8 cellular contexts compared by ENCODE assay signal in genomic region chr2:196798980-196799379, GRCh38. TPM values are rescaled to one million over a fixed set of nuclear protein-coding genes. Genes with fewer than 3 reads are reported as not detected.
DNase-seq lines count a peak whose midpoint lies in the region; ATAC-seq and TF ChIP-seq lines count a peak whose summit lies in the region.

No MANE protein-coding gene starts in this region.

- intact Hi-C loops in psoas muscle (cut with DNase I) = loop anchor here in 1 of 2 donors (2.0 kb wide), 1 partner anchor 128 kb away; the partner anchor contains the start of gene PGAP1

- peak overlapping the region; percentile 42 for H3K27ac ChIP-seq in SJSA1
- H3K27ac ChIP-seq in psoas muscle = peak overlapping the region; percentile 77

- H3K9me3 ChIP-seq in SJSA1 (replicated peaks) (no peaks in the 10 kb centered on the region), psoas muscle (no peaks in the 10 kb centered on the region)

- no peaks in the 10 kb centered on the region for H3K27me3 ChIP-seq in SJSA1 (replicated peaks)
- peaks cover 0 to 4% (median 0%) of the 10 kb centered on the region in 3 donors for H3K27me3 ChIP-seq in psoas muscle (ENCODE audit: insufficient read depth in 3 of 3, low read length in 2 of 3)

- 5 to 6% (median 6%) methylated on average over 10 of the region's 10 CpGs for WGBS in psoas muscle, 3 donors

- TF ChIP-seq CTCF in AG10803 (conservative IDR thresholded peaks at IDR 0.05; ENCODE audit: low read length) = no peak
- no peak for TF ChIP-seq CTCF in fibroblast of mammary gland (conservative IDR thresholded peaks at IDR 0.05; ENCODE audit: control insufficient read depth, insufficient read depth, low read depth, low read length)
- TF ChIP-seq CTCF in psoas muscle (IDR thresholded peaks at IDR 0.05) = no peak

- DNase-seq in AG10803 (ENCODE audit: low read depth) (no peak), SJSA1 (ENCODE audit: low read depth in 1 of 2, low spot score in 2 of 2) (no peak), fibroblast of mammary gland (ENCODE audit: low read depth) (peak; percentile 20), psoas muscle (no peak), NCI-H2029 treated with DMSO at 0.1 percent for 48 hours (lab: John Stamatoyannopoulos, UW) (no peak), midbrain (lab: John Stamatoyannopoulos, UW) (no peak)
- DNase-seq in NK-92 treated with Interleukin-12 subunit alpha and Interleukin-12 subunit beta, amount 100 ng/mL, for 24 hours (lab: John Stamatoyannopoulos, UW) = no peak

- ATAC-seq in GM21381 (IDR thresholded peaks at IDR 0.05; ENCODE audit: unreplicated experiment) = peak; percentile 1
- peak in 1 of 4 donors; percentile 40 for ATAC-seq in psoas muscle

- H3K4me3 ChIP-seq in AG10803 (ENCODE audit: low read length) (peak overlapping the region; percentile 92), SJSA1 (peak overlapping the region; percentile 53), fibroblast of mammary gland (ENCODE audit: control insufficient read depth, low read depth, low read length) (peak overlapping the region; percentile 81), psoas muscle (peak overlapping the region; percentile 80)

- H3K4me1 ChIP-seq in SJSA1 (replicated peaks) = peaks cover 7% of the 10 kb centered on the region; the same call in 1 of the 2 replicates
- peaks cover 22% of the 10 kb centered on the region for H3K4me1 ChIP-seq in psoas muscle

- H3K36me3 ChIP-seq in SJSA1 (peaks cover 32% of the 10 kb centered on the region), psoas muscle (ENCODE audit: insufficient read depth in 1 of 2, low read depth in 1 of 2) (peaks cover 0 to 33% of the 10 kb centered on the region in 2 donors)

RNA-seq across cellular contexts. Expression of gene GTF3C3, which starts 0.5 kb away (rescaled TPM):
- 43.4 and 48.6 TPM in 2 replicates for total RNA-seq in SJSA1 (2014; rRNA removed; shearing (Covaris generic))
- total RNA-seq in psoas muscle = 10 to 100 TPM; 21.5 to 28.1 (median 24.2) TPM
- 10 to 100 TPM in 1 of 3 donors, 1 to 10 TPM in 2; 7.7 to 15.4 (median 9.3) TPM for polyA plus RNA-seq in psoas muscle

RNA-seq across cellular contexts. Expression of gene C2orf66, which starts 10.2 kb away (rescaled TPM):
- total RNA-seq in SJSA1 (2014; rRNA removed; shearing (Covaris generic)) = 0.05 TPM in 1 of 2 replicates, not detected in the other
- not detected for total RNA-seq in psoas muscle
- under 1 TPM in 1 of 3 donors, not detected in 2; 0.03 TPM for polyA plus RNA-seq in psoas muscle
